Comparison of ENCODE assay signal across 9 cellular contexts in genomic region chr12:68406134-68406576, GRCh38.
DNase-seq lines count a peak whose midpoint lies in the region; ATAC-seq, FAIRE-seq and TF ChIP-seq lines count a peak whose summit lies in the region.
"Had no signal": no experiment of that assay in that cellular context is flagged by ENCODE, and none has a peak within 500 bp of the region (broad histone marks: within the 10 kb centered on the region; RNA-seq: fewer than 3 reads in every experiment).

No MANE protein-coding gene starts in this region.

- H3K9me3 Mint-ChIP-seq in astrocyte (ENCODE audit: unreplicated experiment): no peaks in the 10 kb centered on the region
- H3K9me3 Mint-ChIP-seq in nephron progenitor cell: no peaks in the 10 kb centered on the region

- H3K79me2 ChIP-seq in astrocyte (ENCODE audit: insufficient read depth, low read length) (no peaks in the 10 kb centered on the region), MM.1S (ENCODE audit: low read length) (no peaks in the 10 kb centered on the region)

- intact Hi-C loops in gastrocnemius medialis (cut with DNase I; ENCODE audit: low total_unique reads): loop anchor here (1.0 to 2.0 kb wide), 3 partner anchors 32 to 281 kb away; partner anchors contain the start of gene NUP107

- peaks cover 5% of the 10 kb centered on the region for H3K27me3 Mint-ChIP-seq in astrocyte (ENCODE audit: low read depth, unreplicated experiment)
- peaks cover 7% of the 10 kb centered on the region for H3K27me3 Mint-ChIP-seq in nephron progenitor cell (ENCODE audit: low read depth, poor library complexity)

- no peaks in the 10 kb centered on the region for H3K36me3 Mint-ChIP-seq in astrocyte (ENCODE audit: low read depth, unreplicated experiment)
- no peaks in the 10 kb centered on the region for H3K36me3 Mint-ChIP-seq in nephron progenitor cell (ENCODE audit: low read depth)

- H4K20me1 ChIP-seq in astrocyte (ENCODE audit: insufficient read depth, low read length) (no peaks in the 10 kb centered on the region), MM.1S (ENCODE audit: insufficient read depth, low read length) (no peaks in the 10 kb centered on the region)

- H3K4me3 Mint-ChIP-seq in astrocyte (ENCODE audit: unreplicated experiment) (no peak overlapping the region), nephron progenitor cell (no peak overlapping the region)

- H3K36me3 ChIP-seq in astrocyte (ENCODE audit: insufficient read depth, low read length): no peaks in the 10 kb centered on the region
- no peaks in the 10 kb centered on the region for H3K36me3 ChIP-seq in right atrium auricular region
- H3K36me3 ChIP-seq in gastrocnemius medialis: no peaks in the 10 kb centered on the region
- H3K36me3 ChIP-seq in MM.1S (replicated peaks; ENCODE audit: insufficient read depth, low read length): no peaks in the 10 kb centered on the region

- peak; percentile 27 for DNase-seq in ACHN
- peak; percentile 38 for DNase-seq in HT-29 (ENCODE audit: low spot score)
- DNase-seq in astrocyte (ENCODE audit: low read depth): peak; percentile 79
- DNase-seq in right atrium auricular region (ENCODE audit: low spot score): peak; percentile 97
- DNase-seq in gastrocnemius medialis: peak; percentile 84 to 93
- no peak for DNase-seq in MM.1S
- no peak for DNase-seq in nephron progenitor cell

- H3K4me1 Mint-ChIP-seq in astrocyte (ENCODE audit: low read depth, unreplicated experiment) (peaks cover 2% of the 10 kb centered on the region), nephron progenitor cell (peaks cover 5% of the 10 kb centered on the region)

- H3K9ac ChIP-seq in astrocyte (ENCODE audit: low read length) (no peak overlapping the region), MM.1S (ENCODE audit: low read length) (no peak overlapping the region)

- ATAC-seq in gastrocnemius medialis (peak; percentile 95 to 98), HG02623 (IDR thresholded peaks at IDR 0.05; ENCODE audit: unreplicated experiment) (no peak)
- ATAC-seq: GM12878 had no signal

- H3K4me1 ChIP-seq in astrocyte (ENCODE audit: insufficient read depth, low read length): peaks cover 8% of the 10 kb centered on the region
- H3K4me1 ChIP-seq in right atrium auricular region: peaks cover 0 to 26% of the 10 kb centered on the region in 2 donors
- peaks cover 30 to 38% of the 10 kb centered on the region in 2 donors for H3K4me1 ChIP-seq in gastrocnemius medialis
- H3K4me1 ChIP-seq in MM.1S (ENCODE audit: low read length): no peaks in the 10 kb centered on the region

- H3K9me3 ChIP-seq in astrocyte (ENCODE audit: insufficient read depth, low read depth, low read length) (no peaks in the 10 kb centered on the region), right atrium auricular region (no peaks in the 10 kb centered on the region), gastrocnemius medialis (no peaks in the 10 kb centered on the region), MM.1S (replicated peaks; ENCODE audit: insufficient read depth, low read length) (no peaks in the 10 kb centered on the region)

- in situ Hi-C loops in ACHN (cut with HindIII; ENCODE audit: low pct_ligation_motif_present, low pct_unique_long_range_greater_than_20kb, low sequenced_read_pairs) (no loop called here), gastrocnemius medialis (cut with MboI; ENCODE audit: low sequenced_read_pairs in 4 of 4) (no loop called here)

- H3K4me2 ChIP-seq in astrocyte (ENCODE audit: low read length) (peak overlapping the region; percentile 56), MM.1S (ENCODE audit: low read depth, low read length) (no peak overlapping the region)

- FAIRE-seq in astrocyte (lab: Jason Lieb, UNC): peak; percentile 37
- FAIRE-seq: GM12878 had no signal

- no peak for TF ChIP-seq POLR2A in gastrocnemius medialis (IDR thresholded peaks at IDR 0.05)

- H3K27me3 ChIP-seq in astrocyte (ENCODE audit: insufficient read depth, low read length) (no peaks in the 10 kb centered on the region), right atrium auricular region (no peaks in the 10 kb centered on the region), gastrocnemius medialis (no peaks in the 10 kb centered on the region), MM.1S (replicated peaks; ENCODE audit: insufficient read depth, low read length) (no peaks in the 10 kb centered on the region)

- TF ChIP-seq CTCF in astrocyte (IDR thresholded peaks at IDR 0.05; ENCODE audit: insufficient read depth, low read depth, low read length): peak; percentile 30
- peak in 1 of 2 donors; percentile 51 for TF ChIP-seq CTCF in right atrium auricular region (IDR thresholded peaks at IDR 0.05)
- TF ChIP-seq CTCF in gastrocnemius medialis (IDR thresholded peaks at IDR 0.05 in 4 of 5, conservative IDR thresholded peaks at IDR 0.05 in 1 of 5): peak; percentile 12 to 44 (median 33)
- TF ChIP-seq CTCF in MM.1S (IDR thresholded peaks at IDR 0.05; ENCODE audit: low read length): no peak
- TF ChIP-seq CTCF in nephron progenitor cell (IDR thresholded peaks at IDR 0.05): no peak

- H3K27ac Mint-ChIP-seq in astrocyte (ENCODE audit: unreplicated experiment): no peak overlapping the region
- H3K27ac Mint-ChIP-seq in nephron progenitor cell: no peak overlapping the region

- peak overlapping the region; percentile 65 for H2AFZ ChIP-seq in astrocyte (ENCODE audit: low read depth, low read length)
- no peak overlapping the region for H2AFZ ChIP-seq in MM.1S (ENCODE audit: low read length)

- H3K9me2 ChIP-seq in MM.1S (replicated peaks; ENCODE audit: insufficient read depth, low read length): no peaks in the 10 kb centered on the region

- no peak overlapping the region for H3K4me3 ChIP-seq in astrocyte (ENCODE audit: insufficient read depth, low read depth, low read length)
- H3K4me3 ChIP-seq in right atrium auricular region: no peak overlapping the region
- peak overlapping the region in 3 of 4 donors; percentile 19 to 35 (median 19) for H3K4me3 ChIP-seq in gastrocnemius medialis
- H3K4me3 ChIP-seq in MM.1S (ENCODE audit: low read length): no peak overlapping the region
- H3K4me3 ChIP-seq: GM12878 had no signal

- H3K27ac ChIP-seq in astrocyte (ENCODE audit: low read depth, low read length): no peak overlapping the region
- peak overlapping the region; percentile 41 to 87 for H3K27ac ChIP-seq in right atrium auricular region
- peak overlapping the region; percentile 59 to 78 (median 76) for H3K27ac ChIP-seq in gastrocnemius medialis
- H3K27ac ChIP-seq in MM.1S (ENCODE audit: low read length): no peak overlapping the region

- H3F3A ChIP-seq in MM.1S (ENCODE audit: insufficient read depth, low read length): no peaks in the 10 kb centered on the region

Comparison
In these comparisons a context has a peak if more than half of its experiments do, and no peak if none do; other contexts are left out.
1. DNase-seq: peak in ACHN (single experiment), HT-29 (single experiment), astrocyte (single experiment), right atrium auricular region (single experiment) and gastrocnemius medialis (2 of 2); none in MM.1S (single experiment) and nephron progenitor cell (single experiment).
2. H3K27ac ChIP-seq: peak in right atrium auricular region (2 of 2) and gastrocnemius medialis (4 of 4); none in astrocyte (single experiment) and MM.1S (single experiment).
3. H3K4me3 ChIP-seq: peak in gastrocnemius medialis (3 of 4); none in astrocyte (single experiment), right atrium auricular region (0 of 2) and MM.1S (single experiment).
4. CTCF ChIP-seq: peak in astrocyte (single experiment) and gastrocnemius medialis (5 of 5); none in MM.1S (single experiment) and nephron progenitor cell (single experiment).